11 cellular contexts compared by ENCODE assay signal in the genomic region with DNA sequence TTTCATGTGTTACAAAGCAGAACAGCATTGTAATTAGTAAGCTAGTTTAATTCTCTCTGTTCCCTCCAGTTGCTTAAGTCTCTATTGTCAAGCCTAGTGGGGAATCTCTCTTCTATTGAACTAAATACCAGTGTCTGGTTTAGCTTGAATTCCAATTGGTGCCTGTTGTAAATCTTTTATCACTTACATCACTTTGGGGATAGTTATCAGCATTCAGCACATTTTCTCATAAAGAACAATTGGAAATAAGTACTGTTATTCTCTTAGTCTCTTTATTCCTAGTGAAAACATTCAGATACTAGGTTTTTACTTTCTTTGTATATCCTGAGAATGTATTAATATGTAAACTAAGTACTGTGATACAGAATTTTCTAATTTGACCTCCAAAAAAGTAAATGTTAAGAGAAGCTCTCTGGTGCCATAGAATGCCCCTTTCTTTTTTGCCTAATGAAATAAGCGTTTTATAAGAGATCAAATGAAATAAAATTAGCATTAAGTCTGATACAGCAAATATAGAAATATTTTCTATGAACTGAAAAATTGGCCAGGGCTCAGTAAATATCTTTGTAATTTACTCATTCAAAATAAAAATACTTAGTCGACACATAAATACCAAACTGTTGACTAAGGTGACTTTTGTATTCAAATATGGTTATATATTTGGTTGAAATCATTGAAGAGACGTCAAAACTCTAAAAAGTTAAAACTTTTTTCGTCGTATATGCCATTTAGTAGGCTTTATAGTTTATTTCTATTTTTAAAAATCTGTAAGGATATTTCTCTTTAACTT. TPM values are rescaled to one million over a fixed set of nuclear protein-coding genes. Genes with fewer than 3 reads are reported as not detected.
A peak's percentile ranks its signal among the peaks of the same experiment; 100 is the strongest.
DNase-seq lines count a peak whose midpoint lies in the region; ATAC-seq and TF ChIP-seq lines count a peak whose summit lies in the region.
"Had no signal": no experiment of that assay in that cellular context is flagged by ENCODE, and none has a peak within 500 bp of the region (broad histone marks: within the 10 kb centered on the region; RNA-seq: fewer than 3 reads in every experiment).

No MANE protein-coding gene starts in this region.

- WGBS in ovary, 3 donors = 61 to 66% (median 61%) methylated on average over 5 of the region's 5 CpGs

- H3K9ac ChIP-seq in iPS-20b (ENCODE audit: low read depth, low read length) = peak overlapping the region; percentile 93

- H3K27ac ChIP-seq in VCaP (peak overlapping the region; percentile 93; the same call in 1 of the 2 replicates), iPS-20b (ENCODE audit: low read length) (no peak overlapping the region), ovary (no peak overlapping the region)

- ATAC-seq in HG02970 (IDR thresholded peaks at IDR 0.05; ENCODE audit: low FRiP score, unreplicated experiment) (no peak), GM18861 (IDR thresholded peaks at IDR 0.05; ENCODE audit: unreplicated experiment) (no peak)
- ATAC-seq: activated CD8-positive, alpha-beta memory T cell treated with anti-CD3 and anti-CD28 coated beads, Interleukin-2, amount 10 ng/mL, durations not matched to agents 7 days and 5 days had no signal

- TF ChIP-seq CTCF in GM12865 (IDR thresholded peaks at IDR 0.05; ENCODE audit: insufficient read depth, low read depth, low read length, missing control alignments) (no peak), VCaP (conservative IDR thresholded peaks at IDR 0.05) (no peak), ovary (IDR thresholded peaks at IDR 0.05) (no peak)

- TF ChIP-seq POLR2A in ovary (IDR thresholded peaks at IDR 0.05) = no peak

- peaks cover 39% of the 10 kb centered on the region for H3K36me3 ChIP-seq in iPS-20b (ENCODE audit: insufficient read depth, low read depth, low read length)
- no peaks in the 10 kb centered on the region for H3K36me3 ChIP-seq in ovary

- H3K27me3 ChIP-seq in iPS-20b (ENCODE audit: insufficient read depth, low read length) = no peaks in the 10 kb centered on the region
- no peaks in the 10 kb centered on the region for H3K27me3 ChIP-seq in ovary
- H3K27me3 ChIP-seq: tibial nerve had no signal

- TF ChIP-seq EP300 in ovary (IDR thresholded peaks at IDR 0.05) = no peak

- intact Hi-C loops in ovary (cut with DNase I) = loop anchor here in 1 of 4 donors (5.0 to 10.0 kb wide), 2 partner anchors 547 to 596 kb away; a partner anchor contains a TSS

- H3K4me3 ChIP-seq in GM12865 (ENCODE audit: low read depth, low read length) = peak overlapping the region; percentile 70
- H3K4me3 ChIP-seq in iPS-20b (ENCODE audit: low read length) = peak overlapping the region; percentile 96
- no peak overlapping the region for H3K4me3 ChIP-seq in ovary
- H3K4me3 ChIP-seq: tibial nerve had no signal

- H3K9me3 ChIP-seq in iPS-20b (ENCODE audit: insufficient read depth, low read depth, low read length) (no peaks in the 10 kb centered on the region), ovary (no peaks in the 10 kb centered on the region)
- H3K9me3 ChIP-seq: tibial nerve had no signal

- peak; percentile 29 for DNase-seq in AG08396 (ENCODE audit: low spot score)
- DNase-seq in GM12865 (ENCODE audit: low read depth) = no peak
- DNase-seq in ovary = no peak
- no peak for DNase-seq in LoVo (ENCODE audit: low spot score)
- DNase-seq: activated CD8-positive, alpha-beta memory T cell treated with anti-CD3 and anti-CD28 coated beads, Interleukin-2, amount 10 ng/mL, durations not matched to agents 7 days and 5 days; NCI-H2029 had no signal

- H3K4me1 ChIP-seq in iPS-20b (ENCODE audit: insufficient read depth, low read length) (peaks cover 19% of the 10 kb centered on the region; the same call in 1 of the 2 replicates), ovary (ENCODE audit: insufficient read depth) (no peaks in the 10 kb centered on the region)

RNA-seq across cellular contexts. Expression of a gene that starts 25.4 kb away (rescaled TPM):
- total RNA-seq in ovary = 100 to 1,000 TPM in 6 of 7 donors, 10 to 100 TPM in 1; 91.0 to 200 (median 141) TPM
- polyA plus RNA-seq in ovary = 100 to 1,000 TPM in 1 of 2 donors, 10 to 100 TPM in 1; 53.9 to 113 TPM
